ENCODE assay signal across 8 cellular contexts in genomic region chr3:152382312-152383135, GRCh38.
DNase-seq lines count a peak whose midpoint lies in the region; ATAC-seq, FAIRE-seq and TF ChIP-seq lines count a peak whose summit lies in the region.

No MANE protein-coding gene starts in this region.

- TF ChIP-seq EP300 in HepG2 (IDR thresholded peaks at IDR 0.05; ENCODE audit: low read depth in 2 of 2, low read length in 2 of 2) (no peak), HepG2 (CRISPR knock-in tag; IDR thresholded peaks at IDR 0.05; ENCODE audit: borderline replicate concordance) (no peak)

- no peaks in the 10 kb centered on the region for H3K9me3 Mint-ChIP-seq in activated CD4-positive, alpha-beta T cell treated with anti-CD3 and anti-CD28 coated beads, Interleukin-2, amount 10 ng/mL, durations not matched to agents 24 days and 14 days
- H3K9me3 Mint-ChIP-seq in progenitor cell of endocrine pancreas (ENCODE audit: low read depth), result no peaks in the 10 kb centered on the region

- CTCF ChIA-PET in HepG2 (lab: Yijun Ruan, JAX; ENCODE audit: low intra/inter-chr PET ratio, low total read pairs), result no interaction called here

- H3K4me1 ChIP-seq in ascending aorta (peaks cover 14 to 68% of the 10 kb centered on the region in 2 donors), HepG2 (ENCODE audit: insufficient read depth, low read length) (peaks cover 69% of the 10 kb centered on the region), thyroid gland (peaks cover 51 to 65% of the 10 kb centered on the region in 2 donors)

- no peak for DNase-seq in activated CD4-positive, alpha-beta T cell treated with anti-CD3 and anti-CD28 coated beads, Interleukin-2, amount 10 ng/mL, durations not matched to agents 24 days and 14 days
- DNase-seq in activated CD4-positive, alpha-beta T cell treated with anti-CD3 and anti-CD28 coated beads, Interleukin-2, amount 50 U/mL, for 48 hours, result no peak
- DNase-seq in ascending aorta (ENCODE audit: low spot score in 2 of 2) (no peak), HepG2 (ENCODE audit: low spot score) (no peak), thyroid gland (no peak), D341Med (ENCODE audit: low spot score) (no peak), progenitor cell of endocrine pancreas (ENCODE audit: low spot score, unreplicated experiment) (no peak), NOMO-1 treated with DMSO at 0.1 percent for 48 hours (lab: John Stamatoyannopoulos, UW; ENCODE audit: unreplicated experiment) (no peak)

- BruUV-seq in HepG2 (replicated peaks; lab: Mats Ljungman, UMichigan), result no TSS peak

- H3K36me3 ChIP-seq in ascending aorta (peaks cover 0 to 3% of the 10 kb centered on the region in 2 donors), HepG2 (replicated peaks in 1 of 2; ENCODE audit: control insufficient read depth in 1 of 2, insufficient read depth in 2 of 2, low read length in 2 of 2) (no peaks in the 10 kb centered on the region), thyroid gland (no peaks in the 10 kb centered on the region)

- H3K36me3 Mint-ChIP-seq in activated CD4-positive, alpha-beta T cell treated with anti-CD3 and anti-CD28 coated beads, Interleukin-2, amount 10 ng/mL, durations not matched to agents 24 days and 14 days (ENCODE audit: low read depth), result peaks cover 17% of the 10 kb centered on the region
- H3K36me3 Mint-ChIP-seq in progenitor cell of endocrine pancreas (ENCODE audit: insufficient read depth), result no peaks in the 10 kb centered on the region

- ATAC-seq in HepG2, result no peak

- H3K4me3 ChIP-seq in ascending aorta, result peak overlapping the region; percentile 37 to 58
- no peak overlapping the region; a peak in 1 of 6 replicates for H3K4me3 ChIP-seq in HepG2 (replicated peaks in 1 of 3; ENCODE audit: insufficient read depth in 1 of 3, low read depth in 2 of 3, low read length in 3 of 3)
- peak overlapping the region in 1 of 3 donors; percentile 11 for H3K4me3 ChIP-seq in thyroid gland (replicated peaks in 1 of 3)

- in situ Hi-C loops in HepG2 (cut with HindIII; ENCODE audit: extremely low pct_ligation_motif_present, low pct_unique_long_range_greater_than_20kb), result no loop called here

- H3K79me2 ChIP-seq in HepG2 (ENCODE audit: insufficient read depth, low read length), result peaks cover 42% of the 10 kb centered on the region

- H2AFZ ChIP-seq in HepG2 (ENCODE audit: low read length), result no peak overlapping the region

- H3K4me3 Mint-ChIP-seq in activated CD4-positive, alpha-beta T cell treated with anti-CD3 and anti-CD28 coated beads, Interleukin-2, amount 10 ng/mL, durations not matched to agents 24 days and 14 days, result peak overlapping the region; percentile 78
- H3K4me3 Mint-ChIP-seq in progenitor cell of endocrine pancreas (ENCODE audit: low read depth), result no peak overlapping the region

- WGBS in HepG2 (ENCODE audit: low lambda C conversion rate), result 86% methylated on average over 9 of the region's 9 CpGs
- WGBS in thyroid gland, 2 donors, result 53 to 58% methylated on average over 9 of the region's 9 CpGs

- peak overlapping the region; percentile 29; the same call in 1 of the 2 replicates for H3K9ac ChIP-seq in HepG2 (ENCODE audit: insufficient read depth, low read depth, low read length)

- no peak for TF ChIP-seq POLR2A in HepG2 (IDR thresholded peaks at IDR 0.05; ENCODE audit: insufficient read depth in 1 of 2, low read depth in 2 of 2, low read length in 2 of 2)
- no peak for TF ChIP-seq POLR2A in thyroid gland (IDR thresholded peaks at IDR 0.05)

- peak overlapping the region; percentile 32 for H3K4me2 ChIP-seq in HepG2 (ENCODE audit: low read depth, low read length)

- H4K20me1 ChIP-seq in HepG2 (ENCODE audit: insufficient read depth, low read length), result no peaks in the 10 kb centered on the region

- no peak for FAIRE-seq in HepG2 (lab: Jason Lieb, UNC)

- H3K27ac ChIP-seq in ascending aorta (peak overlapping the region; percentile 68 to 78), HepG2 (ENCODE audit: extremely low read length, insufficient read depth, low read length) (peak overlapping the region; percentile 43), thyroid gland (peak overlapping the region; percentile 46 to 78 (median 62))

- intact Hi-C loops in activated CD4-positive, alpha-beta T cell treated with anti-CD3 and anti-CD28 coated beads, Interleukin-2, amount 10 ng/mL, durations not matched to agents 24 days and 14 days (cut with micrococcal nuclease), result loop anchor here (2.0 to 5.0 kb wide), 3 partner anchors 22 to 45 kb away; no protein-coding TSS in a partner anchor
- intact Hi-C loops in ascending aorta (cut with DNase I), result no loop called here
- intact Hi-C loops in HepG2 (cut with micrococcal nuclease; ENCODE audit: unreplicated experiment), result loop anchor here (5.0 kb wide), 2 partner anchors 55 to 110 kb away; no protein-coding TSS in a partner anchor
- intact Hi-C loops in thyroid gland (cut with DNase I), result no loop called here

- TF ChIP-seq RAD21 in HepG2 (CRISPR knock-in tag; IDR thresholded peaks at IDR 0.05), result no peak

- peak overlapping the region; percentile 87 for H3K27ac Mint-ChIP-seq in activated CD4-positive, alpha-beta T cell treated with anti-CD3 and anti-CD28 coated beads, Interleukin-2, amount 10 ng/mL, durations not matched to agents 24 days and 14 days
- H3K27ac Mint-ChIP-seq in progenitor cell of endocrine pancreas, result no peak overlapping the region

- H3K9me3 ChIP-seq in ascending aorta (no peaks in the 10 kb centered on the region), HepG2 (ENCODE audit: low read length) (no peaks in the 10 kb centered on the region), thyroid gland (no peaks in the 10 kb centered on the region)

- TF ChIP-seq CTCF in ascending aorta (IDR thresholded peaks at IDR 0.05) (no peak), HepG2 (CRISPR knock-in tag; IDR thresholded peaks at IDR 0.05) (no peak), thyroid gland (IDR thresholded peaks at IDR 0.05) (no peak), progenitor cell of endocrine pancreas (IDR thresholded peaks at IDR 0.05; ENCODE audit: unreplicated experiment) (no peak)

- H3K4me1 Mint-ChIP-seq in activated CD4-positive, alpha-beta T cell treated with anti-CD3 and anti-CD28 coated beads, Interleukin-2, amount 10 ng/mL, durations not matched to agents 24 days and 14 days, result peaks cover 33% of the 10 kb centered on the region
- peaks cover 9% of the 10 kb centered on the region for H3K4me1 Mint-ChIP-seq in progenitor cell of endocrine pancreas (ENCODE audit: low read depth)

- POLR2A ChIA-PET in HepG2 (lab: Yijun Ruan, JAX), result interaction anchor here (0.6 kb wide), 1 partner anchor 113 kb away, joined by 3 read pairs; no protein-coding TSS in a partner anchor

- H3K27me3 Mint-ChIP-seq in activated CD4-positive, alpha-beta T cell treated with anti-CD3 and anti-CD28 coated beads, Interleukin-2, amount 10 ng/mL, durations not matched to agents 24 days and 14 days, result no peaks in the 10 kb centered on the region
- no peaks in the 10 kb centered on the region for H3K27me3 Mint-ChIP-seq in progenitor cell of endocrine pancreas

- no peaks in the 10 kb centered on the region for H3K27me3 ChIP-seq in ascending aorta
- no peaks in the 10 kb centered on the region for H3K27me3 ChIP-seq in HepG2 (ENCODE audit: control insufficient read depth in 1 of 2, insufficient read depth in 2 of 2, low read length in 2 of 2)
- H3K27me3 ChIP-seq in thyroid gland, result no peaks in the 10 kb centered on the region

TF ChIP-seq in HepG2, 621 proteins besides CTCF, POLR2A, EP300 and RAD21:
- TF ChIP-seq ZNF75D (CRISPR knock-in tag; IDR thresholded peaks at IDR 0.05; ENCODE audit: borderline replicate concordance) (no peak), CREB1 (IDR thresholded peaks at IDR 0.05) (no peak), CREB1 (CRISPR knock-in tag; IDR thresholded peaks at IDR 0.05) (0 out of 2 replicates have a peak, but pooled peaks have one; percentile 9)

Comparison
In these comparisons a context has a peak if more than half of its experiments do, and no peak if none do; other contexts are left out.
1. H3K4me3 ChIP-seq: peak in ascending aorta (2 of 2); none in HepG2 (0 of 3).
2. intact Hi-C loops: an anchor here in activated CD4-positive, alpha-beta T cell treated with anti-CD3 and anti-CD28 coated beads, Interleukin-2, amount 10 ng/mL, durations not matched to agents 24 days and 14 days (2.0 to 5.0 kb wide) and HepG2 (5.0 kb wide); none called in ascending aorta and thyroid gland.
3. Peak in every context shown above with its lines, with median percentiles within 50 percentile points of each other: H3K27ac ChIP-seq.